In genomic region chr17:36600477-36600876, GRCh38 we compare ENCODE assay signal across 9 cellular contexts. TPM values are rescaled to one million over a fixed set of nuclear protein-coding genes. Genes with fewer than 3 reads are reported as not detected.
DNase-seq lines count a peak whose midpoint lies in the region; ATAC-seq and TF ChIP-seq lines count a peak whose summit lies in the region.
"Had no signal": no experiment of that assay in that cellular context is flagged by ENCODE, and none has a peak within 500 bp of the region (broad histone marks: within the 10 kb centered on the region; RNA-seq: fewer than 3 reads in every experiment).

No MANE protein-coding gene starts in this region.

- H3K9me2 ChIP-seq in GM23248 (ENCODE audit: insufficient read depth): no peaks in the 10 kb centered on the region

- peak overlapping the region; percentile 73 for H3K27ac ChIP-seq in GM23248
- H3K27ac ChIP-seq in SK-N-MC: no peak overlapping the region

- peak overlapping the region; percentile 90 for H3K9ac ChIP-seq in GM23248
- H3K9ac ChIP-seq in SK-N-MC (ENCODE audit: insufficient read length): peak overlapping the region; percentile 93

- H3K27me3 ChIP-seq in GM23248 (replicated peaks; ENCODE audit: insufficient read depth): no peaks in the 10 kb centered on the region

- no peaks in the 10 kb centered on the region for H3K9me3 ChIP-seq in GM23248 (ENCODE audit: low read depth)
- no peaks in the 10 kb centered on the region for H3K9me3 ChIP-seq in SK-N-MC (ENCODE audit: low read depth, low read length)

- H3K4me2 ChIP-seq in GM23248 (ENCODE audit: unreplicated experiment): peak overlapping the region; percentile 81

- H3K4me1 ChIP-seq in GM23248 (ENCODE audit: insufficient read depth): peaks cover 6% of the 10 kb centered on the region; the same call in 1 of the 2 replicates

- no peak for DNase-seq in GM23248
- no peak for DNase-seq in SK-N-MC (ENCODE audit: low read depth, low spot score)
- no peak for DNase-seq in epithelial cell of proximal tubule (ENCODE audit: low read depth)
- peak; percentile 42 for DNase-seq in sciatic nerve (ENCODE audit: low spot score)
- DNase-seq in LoVo (ENCODE audit: low spot score): no peak
- DNase-seq in cerebellum (ENCODE audit: low spot score): no peak
- DNase-seq: NCI-H1048 had no signal

- H4K20me1 ChIP-seq in GM23248 (ENCODE audit: insufficient read depth): no peaks in the 10 kb centered on the region

- H3K79me2 ChIP-seq in GM23248 (ENCODE audit: insufficient read depth): peaks cover 34% of the 10 kb centered on the region

- in situ Hi-C loops in GM23248 (cut with MboI): no loop called here

- ATAC-seq in sciatic nerve (no peak), HG02973 (IDR thresholded peaks at IDR 0.05; ENCODE audit: unreplicated experiment) (no peak), HG02763 (IDR thresholded peaks at IDR 0.05; ENCODE audit: unreplicated experiment) (no peak)

- 72 to 76% methylated on average over 3 of the region's 3 CpGs for WGBS in GM23248 (ENCODE audit: low coverage in 1 of 2, low lambda C conversion rate in 2 of 2, missing lambda C conversion rate in 2 of 2), 2 experiments

- H3K36me3 ChIP-seq in GM23248 (ENCODE audit: low read depth): no peaks in the 10 kb centered on the region
- H3K36me3 ChIP-seq in SK-N-MC (ENCODE audit: insufficient read depth, low read length): no peaks in the 10 kb centered on the region

- peak overlapping the region; percentile 79 for H3K4me3 ChIP-seq in GM23248
- no peak overlapping the region for H3K4me3 ChIP-seq in SK-N-MC
- peak overlapping the region; percentile 95 for H3K4me3 ChIP-seq in epithelial cell of proximal tubule (ENCODE audit: low read depth, low read length)

- H2AFZ ChIP-seq in GM23248: peak overlapping the region; percentile 85

- TF ChIP-seq CTCF in epithelial cell of proximal tubule (conservative IDR thresholded peaks at IDR 0.05; ENCODE audit: low read depth, low read length): no peak

- no peaks in the 10 kb centered on the region for H3F3A ChIP-seq in GM23248 (ENCODE audit: insufficient read depth)

- intact Hi-C loops in sciatic nerve (cut with DNase I): no loop called here

RNA-seq across cellular contexts. Expression of gene MRM1, which starts 0.9 kb away (rescaled TPM):
- 5.9 TPM in 2 replicates for total RNA-seq in GM23248 (2014; rRNA removed; shearing (Covaris generic))
- 2.8 and 3.8 TPM in 2 replicates for polyA plus RNA-seq in GM23248 (2016; fragmentation: Nextera tagmentation; extraction: Ambion mirVana)
- 9.1 and 13.7 TPM in 2 replicates for total RNA-seq in epithelial cell of proximal tubule
- 5.6 TPM for total RNA-seq in sciatic nerve
- total RNA-seq in cerebellum: 2.2 TPM

RNA-seq across cellular contexts. Expression of gene DHRS11, which starts 8.8 kb away (rescaled TPM):
- total RNA-seq in GM23248 (2014; rRNA removed; shearing (Covaris generic)): 3.1 and 3.9 TPM in 2 replicates
- 4.7 and 5.0 TPM in 2 replicates for polyA plus RNA-seq in GM23248 (2016; fragmentation: Nextera tagmentation; extraction: Ambion mirVana)
- total RNA-seq in epithelial cell of proximal tubule: 13.2 and 14.8 TPM in 2 replicates
- 5.4 TPM for total RNA-seq in sciatic nerve
- 11.4 TPM for total RNA-seq in cerebellum

RNA-seq across cellular contexts. Expression of gene GGNBP2, which starts 55.8 kb away (rescaled TPM):
- total RNA-seq in GM23248 (2014; rRNA removed; shearing (Covaris generic)): 40.1 and 45.7 TPM in 2 replicates
- polyA plus RNA-seq in GM23248 (2016; fragmentation: Nextera tagmentation; extraction: Ambion mirVana): 51.5 and 52.0 TPM in 2 replicates
- total RNA-seq in epithelial cell of proximal tubule (26.9 and 32.6 TPM in 2 replicates), sciatic nerve (88.8 TPM), cerebellum (57.3 TPM)
